Comparison of ENCODE assay signal across 28 cellular contexts in the genomic region with DNA sequence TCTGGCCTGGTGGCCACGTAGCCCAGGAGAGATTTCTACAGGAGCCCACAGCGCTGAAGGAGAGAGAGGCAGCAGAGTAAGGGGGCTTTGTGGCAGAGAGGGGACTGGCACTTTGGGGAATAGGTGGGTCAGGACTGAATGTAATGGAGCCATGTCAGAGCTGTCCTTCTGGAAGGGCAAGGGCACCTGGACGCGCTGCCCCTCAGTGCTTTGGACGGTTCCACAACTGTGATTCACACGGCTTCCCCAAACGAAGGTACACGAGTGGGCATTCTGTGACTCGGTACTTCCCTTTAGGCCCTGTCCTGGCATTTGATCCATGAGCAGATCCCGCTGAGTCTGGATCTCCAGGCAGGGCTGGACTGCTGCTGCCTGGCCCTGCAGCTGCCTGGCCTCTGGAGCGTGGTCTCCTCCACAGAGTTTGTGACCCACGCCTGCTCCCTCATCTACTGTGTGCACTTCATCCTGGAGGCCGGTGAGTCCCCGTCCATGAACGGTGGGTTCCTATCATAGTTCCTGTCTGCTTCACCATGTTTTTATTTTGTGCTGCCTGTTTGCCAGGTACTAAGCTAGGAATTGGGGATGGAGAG. TPM values are rescaled to one million over a fixed set of nuclear protein-coding genes. Genes with fewer than 3 reads are reported as not detected.
A peak's percentile ranks its signal among the peaks of the same experiment; 100 is the strongest.
DNase-seq lines count a peak whose midpoint lies in the region; ATAC-seq and TF ChIP-seq lines count a peak whose summit lies in the region.
"Had no signal": no experiment of that assay in that cellular context is flagged by ENCODE, and none has a peak within 500 bp of the region (broad histone marks: within the 10 kb centered on the region; RNA-seq: fewer than 3 reads in every experiment).

No MANE protein-coding gene starts in this region.

- no peak overlapping the region for H3K23ac ChIP-seq in trophoblast cell (ENCODE audit: low read length)

- no peak overlapping the region for H2BK5ac ChIP-seq in trophoblast cell (ENCODE audit: low read depth, low read length, poor library complexity)

- peaks cover 58% of the 10 kb centered on the region for H3K36me3 Mint-ChIP-seq in activated CD4-positive, alpha-beta T cell treated with anti-CD3 and anti-CD28 coated beads, Interleukin-2, amount 10 ng/mL, durations not matched to agents 24 days and 14 days (ENCODE audit: low read depth)
- no peaks in the 10 kb centered on the region for H3K36me3 Mint-ChIP-seq in glutamatergic neuron (ENCODE audit: unreplicated experiment)

- H3K4me1 ChIP-seq in left ventricle myocardium inferior (no peaks in the 10 kb centered on the region), trophoblast cell (ENCODE audit: control insufficient read depth in 1 of 2, insufficient read depth in 2 of 2, low read length in 2 of 2) (peaks cover 0 to 4% of the 10 kb centered on the region in 2 experiments)

- H3K9me3 Mint-ChIP-seq in activated CD4-positive, alpha-beta T cell treated with anti-CD3 and anti-CD28 coated beads, Interleukin-2, amount 10 ng/mL, durations not matched to agents 24 days and 14 days, result no peaks in the 10 kb centered on the region
- peaks cover 6% of the 10 kb centered on the region for H3K9me3 Mint-ChIP-seq in glutamatergic neuron (ENCODE audit: unreplicated experiment)

- no peaks in the 10 kb centered on the region for H3K79me1 ChIP-seq in trophoblast cell (ENCODE audit: low read length)

- no peak overlapping the region for H3K14ac ChIP-seq in trophoblast cell (ENCODE audit: low read length)

- no peak overlapping the region for H2BK12ac ChIP-seq in trophoblast cell (ENCODE audit: low read length)

- H3K27me3 Mint-ChIP-seq in activated CD4-positive, alpha-beta T cell treated with anti-CD3 and anti-CD28 coated beads, Interleukin-2, amount 10 ng/mL, durations not matched to agents 24 days and 14 days, result no peaks in the 10 kb centered on the region
- H3K27me3 Mint-ChIP-seq in glutamatergic neuron (ENCODE audit: unreplicated experiment), result peaks cover 4% of the 10 kb centered on the region

- no peak overlapping the region for H3K18ac ChIP-seq in trophoblast cell (ENCODE audit: low read length)

- H3K27me3 ChIP-seq in left ventricle myocardium inferior (ENCODE audit: low read depth) (no peaks in the 10 kb centered on the region), trophoblast cell (ENCODE audit: insufficient read depth, low read length) (no peaks in the 10 kb centered on the region)

- no peak overlapping the region for H3K27ac ChIP-seq in left ventricle myocardium inferior (replicated peaks)
- H3K27ac ChIP-seq in trophoblast cell (ENCODE audit: low read depth, low read length), result no peak overlapping the region
- H3K27ac ChIP-seq: 22Rv1, GM23248, RWPE1 had no signal

- H4K12ac ChIP-seq in trophoblast cell (ENCODE audit: low read depth, low read length), result no peak overlapping the region

- no CpG with 5 or more reads among the region's 15 CpGs for WGBS in trophoblast cell (ENCODE audit: extremely low coverage, insufficient coverage, insufficient read length)

- peak overlapping the region; percentile 41 for H3K27ac Mint-ChIP-seq in activated CD4-positive, alpha-beta T cell treated with anti-CD3 and anti-CD28 coated beads, Interleukin-2, amount 10 ng/mL, durations not matched to agents 24 days and 14 days
- no peak overlapping the region for H3K27ac Mint-ChIP-seq in glutamatergic neuron (ENCODE audit: unreplicated experiment)

- no peak overlapping the region for H3K4me3 Mint-ChIP-seq in activated CD4-positive, alpha-beta T cell treated with anti-CD3 and anti-CD28 coated beads, Interleukin-2, amount 10 ng/mL, durations not matched to agents 24 days and 14 days
- no peak overlapping the region for H3K4me3 Mint-ChIP-seq in glutamatergic neuron (ENCODE audit: unreplicated experiment)

- no peak for ATAC-seq in left ventricle myocardium superior
- ATAC-seq: Panc1 had no signal

- H4K8ac ChIP-seq in trophoblast cell (ENCODE audit: low read depth, low read length), result no peak overlapping the region

- no peak overlapping the region for H3K4ac ChIP-seq in trophoblast cell (ENCODE audit: low read depth, low read length)

- DNase-seq in activated CD4-positive, alpha-beta T cell treated with anti-CD3 and anti-CD28 coated beads, Interleukin-2, amount 10 ng/mL, durations not matched to agents 24 days and 14 days, result no peak
- DNase-seq in activated CD4-positive, alpha-beta T cell treated with anti-CD3 and anti-CD28 coated beads for 48 hours, result no peak
- DNase-seq in left ventricle myocardium superior (peak; percentile 16), left ventricle myocardium inferior (no peak), trophoblast cell (no peak), T-helper 9 cell (no peak), HCEC 1CT (no peak), glutamatergic neuron (no peak)
- DNase-seq: ACHN, Calu3, DMS79 treated with DMSO at 0.1 percent for 48 hours, GF-D8, GM23248, H7, Karpas-422, NCI-H1092, NCI-H1417 treated with DMSO at 0.1 percent for 48 hours, NCI-H187, NCI-H2081 treated with DMSO at 0.1 percent for 48 hours, NCI-H2171, NCI-H226, NCI-H510A, NCI-H69, SHP77 treated with DMSO at 0.1 percent for 48 hours had no signal

- no peak overlapping the region for H2BK120ac ChIP-seq in trophoblast cell (ENCODE audit: insufficient read depth, low read length, poor library complexity)

- peak overlapping the region; percentile 37 for H3K9ac ChIP-seq in trophoblast cell (ENCODE audit: low read length)
- H3K9ac ChIP-seq: GM23248 had no signal

- no peaks in the 10 kb centered on the region for H3K79me2 ChIP-seq in trophoblast cell (ENCODE audit: control insufficient read depth, insufficient read depth, low read length, poor library complexity)

- no peak overlapping the region for H3K4me2 ChIP-seq in trophoblast cell (ENCODE audit: low read length)

- TF ChIP-seq CTCF in left ventricle myocardium inferior (IDR thresholded peaks at IDR 0.05; ENCODE audit: borderline replicate concordance) (no peak), glutamatergic neuron (IDR thresholded peaks at IDR 0.05; ENCODE audit: partially characterized antibody, unreplicated experiment) (no peak)

- no peaks in the 10 kb centered on the region for H3K4me1 Mint-ChIP-seq in activated CD4-positive, alpha-beta T cell treated with anti-CD3 and anti-CD28 coated beads, Interleukin-2, amount 10 ng/mL, durations not matched to agents 24 days and 14 days
- no peaks in the 10 kb centered on the region for H3K4me1 Mint-ChIP-seq in glutamatergic neuron (ENCODE audit: low read depth, unreplicated experiment)

- H3K36me3 ChIP-seq in left ventricle myocardium inferior, result peaks cover 83% of the 10 kb centered on the region
- peaks cover 59 to 70% of the 10 kb centered on the region in 2 experiments for H3K36me3 ChIP-seq in trophoblast cell (ENCODE audit: control insufficient read depth in 1 of 2, insufficient read depth in 2 of 2, low read length in 2 of 2)

- no peaks in the 10 kb centered on the region for H3K9me3 ChIP-seq in left ventricle myocardium inferior (replicated peaks)
- no peaks in the 10 kb centered on the region for H3K9me3 ChIP-seq in trophoblast cell (ENCODE audit: insufficient read depth, low read depth, low read length)

- intact Hi-C loops in activated CD4-positive, alpha-beta T cell treated with anti-CD3 and anti-CD28 coated beads, Interleukin-2, amount 10 ng/mL, durations not matched to agents 24 days and 14 days (cut with micrococcal nuclease), result no loop called here
- intact Hi-C loops in left ventricle myocardium superior (cut with micrococcal nuclease), result no loop called here
- intact Hi-C loops in left ventricle myocardium inferior (cut with micrococcal nuclease), result no loop called here

- no peak overlapping the region for H2AK5ac ChIP-seq in trophoblast cell (ENCODE audit: low read length)

- H2AFZ ChIP-seq in trophoblast cell (ENCODE audit: insufficient read depth, low read length, poor library complexity), result no peak overlapping the region
- H2AFZ ChIP-seq: GM23248 had no signal

- H3K4me3 ChIP-seq in left ventricle myocardium inferior, result no peak overlapping the region
- H3K4me3 ChIP-seq in trophoblast cell (ENCODE audit: low read depth, low read length), result no peak overlapping the region
- H3K4me3 ChIP-seq: GM23248 had no signal

- no peak overlapping the region for H4K91ac ChIP-seq in trophoblast cell (ENCODE audit: low read depth, low read length)

RNA-seq across cellular contexts. Expression of a gene that starts 35.2 kb away (rescaled TPM):
- 0.62 and 0.70 TPM in 2 replicates for total RNA-seq in activated CD4-positive, alpha-beta T cell treated with anti-CD3 and anti-CD28 coated beads, Interleukin-2, amount 10 ng/mL, durations not matched to agents 24 days and 14 days
- total RNA-seq in left ventricle myocardium superior, result 0.45 TPM
- 0.44 TPM for total RNA-seq in left ventricle myocardium inferior
- 0.15 and 0.23 TPM in 2 replicates for polyA plus RNA-seq in trophoblast cell (2013)
- 2.6 TPM for total RNA-seq in glutamatergic neuron (ENCODE audit: unreplicated experiment)
- total RNA-seq: GM23248, HT1080 had no signal
- polyA plus RNA-seq: GM23248 had no signal
